8 cellular contexts compared by ENCODE assay signal in the genomic region with DNA sequence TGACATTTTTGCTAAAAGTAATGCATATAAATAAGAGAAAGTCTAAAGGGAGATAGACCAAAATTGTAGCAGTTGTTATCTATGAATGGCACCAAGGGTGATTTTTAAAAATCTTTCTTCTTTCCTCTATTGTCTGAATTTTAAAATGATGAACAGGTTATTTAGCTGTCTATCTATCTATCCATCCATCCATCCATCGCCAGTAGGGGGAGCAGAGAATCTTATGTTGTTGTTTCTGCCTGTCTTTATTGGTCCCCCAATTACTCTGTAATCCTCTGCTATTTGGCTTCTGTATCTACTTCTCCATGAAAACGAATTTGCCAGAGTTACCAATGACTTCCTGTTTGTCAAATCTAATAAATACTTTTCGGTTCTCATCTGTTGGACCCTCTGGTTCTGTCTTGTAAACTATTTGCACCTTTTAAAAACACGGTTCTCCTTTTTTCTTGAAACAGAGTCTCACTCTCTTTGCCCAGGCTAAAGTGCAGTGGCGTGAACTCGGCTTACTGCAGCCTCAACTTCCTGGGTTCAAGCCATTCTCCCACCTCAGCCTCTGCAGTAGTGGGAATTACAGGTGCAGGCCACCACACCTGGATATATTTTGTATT.
DNase-seq lines count a peak whose midpoint lies in the region; ATAC-seq, FAIRE-seq and TF ChIP-seq lines count a peak whose summit lies in the region.

No MANE protein-coding gene starts in this region.

- no peak overlapping the region for H3K27ac ChIP-seq in PC-9

- no peaks in the 10 kb centered on the region for H3K9me3 ChIP-seq in PC-9 (ENCODE audit: insufficient read depth, low read depth)

- no peaks in the 10 kb centered on the region for H3K9me3 Mint-ChIP-seq in nephron

- H4K20me1 ChIP-seq in PC-9 (ENCODE audit: insufficient read depth), result no peaks in the 10 kb centered on the region

- no peaks in the 10 kb centered on the region for H3F3A ChIP-seq in PC-9 (ENCODE audit: insufficient read depth, low read depth)

- TF ChIP-seq CTCF in BJ (IDR thresholded peaks at IDR 0.05; ENCODE audit: insufficient read depth, low read depth, low read length), result peak; percentile 69
- peak; percentile 77 for TF ChIP-seq CTCF in PC-9 (conservative IDR thresholded peaks at IDR 0.05)
- TF ChIP-seq CTCF in epithelial cell of esophagus (IDR thresholded peaks at IDR 0.05; ENCODE audit: insufficient read depth, low read depth, low read length, missing control alignments), result peak; percentile 72
- TF ChIP-seq CTCF in nephron (IDR thresholded peaks at IDR 0.05; ENCODE audit: unreplicated experiment in 3 of 3), result peak; percentile 55 to 65 (median 61)

- H3K4me1 ChIP-seq in PC-9 (replicated peaks; ENCODE audit: insufficient read depth), result no peaks in the 10 kb centered on the region

- intact Hi-C loops in PC-9 (cut with micrococcal nuclease; ENCODE audit: unreplicated experiment), result loop anchor here (2.0 kb wide), 1 partner anchor 208 kb away; no protein-coding TSS in a partner anchor

- H3K4me1 Mint-ChIP-seq in nephron, result no peaks in the 10 kb centered on the region

- no TSS peak for BruUV-seq in PC-9 (replicated peaks; lab: Mats Ljungman, UMichigan)

- CTCF ChIA-PET in BJ (lab: Yijun Ruan, JAX), result interaction anchor here (0.6 to 2.2 kb wide), 7 partner anchors 10 to 212 kb away, joined by 3 to 6 read pairs (median 3); no protein-coding TSS in a partner anchor
- CTCF ChIA-PET in PC-9 (lab: Charles Lee), result no interaction called here

- DNase-seq in BJ (ENCODE audit: low read depth), result no peak
- peak; percentile 34 for DNase-seq in HTR-8/SVneo (ENCODE audit: insufficient read length, low spot score)
- peak in 1 of 2 experiments; percentile 38 for DNase-seq in PC-9
- peak; percentile 62 for DNase-seq in epithelial cell of esophagus (ENCODE audit: low read depth)
- no peak for DNase-seq in stimulated activated naive CD4-positive, alpha-beta T cell (lab: John Stamatoyannopoulos, UW)
- DNase-seq in GDM1 (lab: John Stamatoyannopoulos, UW), result no peak

- no peak overlapping the region for H3K4me3 ChIP-seq in BJ (ENCODE audit: low read depth, low read length)
- H3K4me3 ChIP-seq in PC-9, result no peak overlapping the region
- no peak overlapping the region for H3K4me3 ChIP-seq in epithelial cell of esophagus (ENCODE audit: low read length)

- H3K4me2 ChIP-seq in PC-9, result no peak overlapping the region

- no peaks in the 10 kb centered on the region for H3K36me3 ChIP-seq in BJ (ENCODE audit: control insufficient read depth, insufficient read depth, low read length)
- no peaks in the 10 kb centered on the region for H3K36me3 ChIP-seq in PC-9 (ENCODE audit: low read depth)

- no peak for FAIRE-seq in HTR-8/SVneo (lab: Jason Lieb, UNC)

- no peaks in the 10 kb centered on the region for H3K36me3 Mint-ChIP-seq in nephron (ENCODE audit: low read depth)

- H2AFZ ChIP-seq in PC-9, result no peak overlapping the region

- POLR2A ChIA-PET in BJ (lab: Charles Lee) (no interaction called here), PC-9 (lab: Charles Lee; ENCODE audit: unreplicated experiment) (no interaction called here)

- no peaks in the 10 kb centered on the region for H3K9me2 ChIP-seq in PC-9 (ENCODE audit: insufficient read depth)

- no peaks in the 10 kb centered on the region for H3K79me2 ChIP-seq in PC-9 (ENCODE audit: low read depth)

- peaks cover 8% of the 10 kb centered on the region for H3K27me3 Mint-ChIP-seq in nephron (ENCODE audit: low read depth)

- no peak overlapping the region for H3K27ac Mint-ChIP-seq in nephron

- no peak overlapping the region for H3K4me3 Mint-ChIP-seq in nephron

- H3K27me3 ChIP-seq in BJ (ENCODE audit: control insufficient read depth, insufficient read depth, low read length), result 0 out of 2 replicates have a peak, but pooled peaks cover 1% of the 10 kb centered on the region
- no peaks in the 10 kb centered on the region for H3K27me3 ChIP-seq in PC-9 (ENCODE audit: insufficient read depth, low read depth)

- peak; percentile 84 for ATAC-seq in GM18867 (IDR thresholded peaks at IDR 0.05; ENCODE audit: unreplicated experiment)

Comparison
In these comparisons a context has a peak if more than half of its experiments do, and no peak if none do; other contexts are left out.
1. DNase-seq: peak in HTR-8/SVneo (single experiment) and epithelial cell of esophagus (single experiment); none in BJ (single experiment), stimulated activated naive CD4-positive, alpha-beta T cell (0 of 6) and GDM1 (single experiment).
2. Peak in every context shown above with its lines, with median percentiles within 50 percentile points of each other: CTCF ChIP-seq.